ENCODE assay signal across 10 cellular contexts in genomic region chr2:62801814-62802524, GRCh38.
A peak's percentile ranks its signal among the peaks of the same experiment; 100 is the strongest.
DNase-seq lines count a peak whose midpoint lies in the region; ATAC-seq lines count a peak whose summit lies in the region.
"Had no signal": no experiment of that assay in that cellular context is flagged by ENCODE, and none has a peak within 500 bp of the region (broad histone marks: within the 10 kb centered on the region; RNA-seq: fewer than 3 reads in every experiment).

No MANE protein-coding gene starts in this region.

- no peaks in the 10 kb centered on the region for H3K27me3 Mint-ChIP-seq in activated CD8-positive, alpha-beta T cell treated with anti-CD3 and anti-CD28 coated beads, Interleukin-2, amount 10 ng/mL, durations not matched to agents 7 days and 5 days (ENCODE audit: low read depth)
- H3K27me3 Mint-ChIP-seq: memory B cell had no signal

- CTCF ChIA-PET in activated CD8-positive, alpha-beta T cell treated with anti-CD3 and anti-CD28 coated beads, Interleukin-2, amount 10 ng/mL, durations not matched to agents 7 days and 5 days (lab: Charles Lee) = interaction anchor here (0.7 to 1.9 kb wide), 2 partner anchors 14 to 1161 kb away, joined by 3 to 6 read pairs; no protein-coding TSS in a partner anchor

- DNase-seq in ELR (ENCODE audit: low read depth) (peak; percentile 34), left lobe of liver (ENCODE audit: low spot score) (no peak), substantia nigra (lab: John Stamatoyannopoulos, UW) (no peak), NOMO-1 treated with dmso at 0.1 percent for 144 hours (lab: John Stamatoyannopoulos, UW; ENCODE audit: unreplicated experiment) (no peak), NCI-H2029 (lab: John Stamatoyannopoulos, UW) (no peak), NCI-H446 (lab: John Stamatoyannopoulos, UW) (no peak)
- no peak for DNase-seq in activated CD8-positive, alpha-beta T cell treated with anti-CD3 and anti-CD28 coated beads, Interleukin-2, amount 10 ng/mL, durations not matched to agents 7 days and 5 days
- DNase-seq: effector CD4-positive, alpha-beta T cell had no signal

- no peak overlapping the region for H3K27ac ChIP-seq in substantia nigra (ENCODE audit: low read depth, low read length, poor library complexity, severe bottlenecking)

- peaks cover 20% of the 10 kb centered on the region for H3K4me1 Mint-ChIP-seq in activated CD8-positive, alpha-beta T cell treated with anti-CD3 and anti-CD28 coated beads, Interleukin-2, amount 10 ng/mL, durations not matched to agents 7 days and 5 days (ENCODE audit: low read depth)

- H3K9me3 Mint-ChIP-seq in activated CD8-positive, alpha-beta T cell treated with anti-CD3 and anti-CD28 coated beads, Interleukin-2, amount 10 ng/mL, durations not matched to agents 7 days and 5 days (ENCODE audit: insufficient read depth) = peaks cover 6% of the 10 kb centered on the region

- ATAC-seq in HG03442 (IDR thresholded peaks at IDR 0.05; ENCODE audit: unreplicated experiment) (peak; percentile 50), left lobe of liver (peak; percentile 59)
- ATAC-seq in activated CD8-positive, alpha-beta T cell treated with anti-CD3 and anti-CD28 coated beads, Interleukin-2, amount 10 ng/mL, durations not matched to agents 7 days and 5 days = peak; percentile 63

- POLR2A ChIA-PET in activated CD8-positive, alpha-beta T cell treated with anti-CD3 and anti-CD28 coated beads, Interleukin-2, amount 10 ng/mL, durations not matched to agents 7 days and 5 days (lab: Charles Lee) = no interaction called here

- H3K36me3 Mint-ChIP-seq in activated CD8-positive, alpha-beta T cell treated with anti-CD3 and anti-CD28 coated beads, Interleukin-2, amount 10 ng/mL, durations not matched to agents 7 days and 5 days (ENCODE audit: low read depth) = peaks cover 5% of the 10 kb centered on the region

- H3K27ac Mint-ChIP-seq in activated CD8-positive, alpha-beta T cell treated with anti-CD3 and anti-CD28 coated beads, Interleukin-2, amount 10 ng/mL, durations not matched to agents 7 days and 5 days = peak overlapping the region; percentile 23
- H3K27ac Mint-ChIP-seq: memory B cell had no signal

- H3K4me3 Mint-ChIP-seq in activated CD8-positive, alpha-beta T cell treated with anti-CD3 and anti-CD28 coated beads, Interleukin-2, amount 10 ng/mL, durations not matched to agents 7 days and 5 days = peak overlapping the region; percentile 39
- H3K4me3 Mint-ChIP-seq: memory B cell had no signal
